1 cellular context compared by ENCODE assay signal in genomic region chr1:65231718-65232330, GRCh38.
TF ChIP-seq lines count a peak whose summit lies in the region.

No MANE protein-coding gene starts in this region.

TF ChIP-seq in HepG2, 621 proteins besides CTCF, POLR2A, EP300 and RAD21:
- TF ChIP-seq NKX3-1 (CRISPR knock-in tag; IDR thresholded peaks at IDR 0.05) (no peak), TFE3 (CRISPR knock-in tag; IDR thresholded peaks at IDR 0.05) (no peak), ZMYM4 (CRISPR knock-in tag; IDR thresholded peaks at IDR 0.05) (no peak), ZNF710 (CRISPR knock-in tag; IDR thresholded peaks at IDR 0.05; ENCODE audit: borderline replicate concordance) (no peak), ZNF430 (CRISPR knock-in tag; IDR thresholded peaks at IDR 0.05) (no peak), HNRNPK (IDR thresholded peaks at IDR 0.05; ENCODE audit: low read depth, low read length, poor library complexity, severe bottlenecking) (no peak), IRX3 (CRISPR knock-in tag; IDR thresholded peaks at IDR 0.05; ENCODE audit: borderline replicate concordance, low read depth) (no peak), SNAI1 (CRISPR knock-in tag; IDR thresholded peaks at IDR 0.05; ENCODE audit: borderline replicate concordance) (no peak), E2F2 (CRISPR knock-in tag; IDR thresholded peaks at IDR 0.05; ENCODE audit: borderline replicate concordance) (no peak), ZNF567 (CRISPR knock-in tag; IDR thresholded peaks at IDR 0.05; ENCODE audit: borderline replicate concordance) (no peak), KLF9 (CRISPR knock-in tag; IDR thresholded peaks at IDR 0.05; ENCODE audit: low read depth) (no peak), MIXL1 (CRISPR knock-in tag; IDR thresholded peaks at IDR 0.05) (no peak)
